Comparison of ENCODE assay signal across 1 cellular context in the genomic region with DNA sequence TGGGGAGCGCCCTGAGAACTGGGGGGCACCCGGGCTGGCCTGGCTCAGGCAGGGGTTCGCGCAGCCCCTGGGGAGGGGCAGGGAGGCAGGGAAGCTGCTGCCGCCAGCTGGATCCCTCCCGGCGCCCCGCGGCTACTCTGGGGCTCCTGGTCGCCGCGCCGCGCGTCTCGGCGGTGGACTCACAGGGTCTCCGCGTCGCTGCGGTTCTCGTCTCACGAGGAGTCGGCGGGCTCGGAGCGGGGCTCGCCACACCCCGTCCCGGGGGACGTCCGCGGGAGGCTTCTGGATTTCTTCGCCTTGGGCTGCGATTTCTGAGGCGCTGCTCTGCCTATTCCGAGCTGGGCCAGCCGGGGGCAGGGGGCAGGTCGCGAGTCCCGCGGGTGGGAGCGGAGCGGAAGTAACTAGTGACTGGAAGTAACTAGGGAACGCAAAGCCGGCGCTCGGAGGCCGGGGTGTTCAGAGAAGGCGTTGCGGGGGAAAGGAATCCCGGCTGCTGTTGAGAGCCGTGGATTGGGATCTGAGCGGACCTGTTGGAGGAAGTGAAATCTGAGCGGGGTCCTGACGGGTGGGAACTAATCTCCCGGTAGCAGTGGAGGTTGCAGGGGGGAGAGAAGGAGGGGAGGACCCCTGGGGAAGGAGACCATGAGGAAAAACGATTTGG.
TF ChIP-seq lines count a peak whose summit lies in the region.

No MANE protein-coding gene starts in this region.

TF ChIP-seq in HepG2, 621 proteins besides CTCF, POLR2A, EP300 and RAD21 (continued from another document and continues in another):
- TF ChIP-seq, protein P1, sequence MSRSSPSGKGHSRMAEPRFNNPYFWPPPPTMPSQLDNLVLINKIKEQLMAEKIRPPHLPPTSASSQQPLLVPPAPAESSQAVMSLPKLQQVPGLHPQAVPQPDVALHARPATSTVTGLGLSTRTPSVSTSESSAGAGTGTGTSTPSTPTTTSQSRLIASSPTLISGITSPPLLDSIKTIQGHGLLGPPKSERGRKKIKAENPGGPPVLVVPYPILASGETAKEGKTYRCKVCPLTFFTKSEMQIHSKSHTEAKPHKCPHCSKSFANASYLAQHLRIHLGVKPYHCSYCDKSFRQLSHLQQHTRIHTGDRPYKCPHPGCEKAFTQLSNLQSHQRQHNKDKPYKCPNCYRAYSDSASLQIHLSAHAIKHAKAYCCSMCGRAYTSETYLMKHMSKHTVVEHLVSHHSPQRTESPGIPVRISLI (CRISPR knock-in tag; IDR thresholded peaks at IDR 0.05; ENCODE audit: borderline replicate concordance) = no peak
- TF ChIP-seq NCOA2 (CRISPR knock-in tag; IDR thresholded peaks at IDR 0.05) (no peak), HDAC1 (CRISPR knock-in tag; IDR thresholded peaks at IDR 0.05) (peak; percentile 62; the same call in 1 of the 2 replicates), ZBTB2 (CRISPR knock-in tag; IDR thresholded peaks at IDR 0.05; ENCODE audit: low read depth) (no peak), SOX6 (IDR thresholded peaks at IDR 0.05) (no peak), SOX6 (CRISPR knock-in tag; IDR thresholded peaks at IDR 0.05) (no peak; the same call in 1 of the 2 replicates), TBX2 (CRISPR knock-in tag; IDR thresholded peaks at IDR 0.05; ENCODE audit: borderline replicate concordance) (no peak), ZNF383 (CRISPR knock-in tag; IDR thresholded peaks at IDR 0.05; ENCODE audit: borderline replicate concordance) (peak; percentile 59; the same call in 1 of the 2 replicates), MEIS1 (CRISPR knock-in tag; IDR thresholded peaks at IDR 0.05; ENCODE audit: borderline replicate concordance) (no peak), NR2F2 (IDR thresholded peaks at IDR 0.05; ENCODE audit: borderline replicate concordance, low read depth) (no peak), FOSL1 (CRISPR knock-in tag; IDR thresholded peaks at IDR 0.05; ENCODE audit: borderline replicate concordance) (no peak), RAD51 (IDR thresholded peaks at IDR 0.05; ENCODE audit: borderline replicate concordance) (no peak), CEBPG (CRISPR knock-in tag; IDR thresholded peaks at IDR 0.05) (no peak), PCBP2 (optimal IDR thresholded peaks at IDR 0.05; ENCODE audit: low read depth, low read length, poor library complexity, severe bottlenecking) (no peak), BORCS8-MEF2B (CRISPR knock-in tag; IDR thresholded peaks at IDR 0.05) (no peak), ZNF512B (CRISPR knock-in tag; IDR thresholded peaks at IDR 0.05; ENCODE audit: borderline replicate concordance) (no peak), IRX3 (CRISPR knock-in tag; IDR thresholded peaks at IDR 0.05; ENCODE audit: borderline replicate concordance, low read depth) (no peak), KDM5B (CRISPR knock-in tag; IDR thresholded peaks at IDR 0.05; ENCODE audit: borderline replicate concordance) (0 out of 2 replicates have a peak, but pooled peaks have one; percentile 9), CREM (IDR thresholded peaks at IDR 0.05) (no peak), CREM (CRISPR knock-in tag; IDR thresholded peaks at IDR 0.05) (no peak), ZBTB26 (CRISPR knock-in tag; IDR thresholded peaks at IDR 0.05; ENCODE audit: borderline replicate concordance) (no peak), RBAK (CRISPR knock-in tag; IDR thresholded peaks at IDR 0.05) (no peak), MXI1 (IDR thresholded peaks at IDR 0.05; ENCODE audit: borderline replicate concordance, low read depth, low read length) (no peak; the same call in 2 of the 3 replicates), ZNF274 (CRISPR knock-in tag; IDR thresholded peaks at IDR 0.05) (no peak), KDM2A (CRISPR knock-in tag; IDR thresholded peaks at IDR 0.05; ENCODE audit: borderline replicate concordance, low read depth) (peak; percentile 16; the same call in 1 of the 2 replicates), ZNF704 (CRISPR knock-in tag; IDR thresholded peaks at IDR 0.05; ENCODE audit: borderline replicate concordance) (peak; percentile 89; the same call in 1 of the 2 replicates), NR1H2 (CRISPR knock-in tag; IDR thresholded peaks at IDR 0.05; ENCODE audit: borderline replicate concordance, low read depth) (no peak), ZNF614 (CRISPR knock-in tag; IDR thresholded peaks at IDR 0.05; ENCODE audit: borderline replicate concordance) (no peak), ZNF597 (CRISPR knock-in tag; IDR thresholded peaks at IDR 0.05) (no peak), TFDP2 (CRISPR knock-in tag; IDR thresholded peaks at IDR 0.05) (no peak), ZZZ3 (CRISPR knock-in tag; IDR thresholded peaks at IDR 0.05; ENCODE audit: borderline replicate concordance) (no peak), HOXA7 (CRISPR knock-in tag; IDR thresholded peaks at IDR 0.05) (no peak), ZC3H13 (CRISPR knock-in tag; IDR thresholded peaks at IDR 0.05) (no peak), RELA (CRISPR knock-in tag; IDR thresholded peaks at IDR 0.05) (no peak), NR3C1 (CRISPR knock-in tag; IDR thresholded peaks at IDR 0.05) (no peak), ATF3 (CRISPR knock-in tag; IDR thresholded peaks at IDR 0.05) (no peak), PAF1 (CRISPR knock-in tag; IDR thresholded peaks at IDR 0.05) (no peak), TARDBP (CRISPR knock-in tag; IDR thresholded peaks at IDR 0.05) (no peak), ZFP90 (CRISPR knock-in tag; IDR thresholded peaks at IDR 0.05; ENCODE audit: borderline replicate concordance) (0 out of 2 replicates have a peak, but pooled peaks have one; percentile 84), SRF (IDR thresholded peaks at IDR 0.05; ENCODE audit: low read depth, low read length) (no peak)
- TF ChIP-seq, protein P2, sequence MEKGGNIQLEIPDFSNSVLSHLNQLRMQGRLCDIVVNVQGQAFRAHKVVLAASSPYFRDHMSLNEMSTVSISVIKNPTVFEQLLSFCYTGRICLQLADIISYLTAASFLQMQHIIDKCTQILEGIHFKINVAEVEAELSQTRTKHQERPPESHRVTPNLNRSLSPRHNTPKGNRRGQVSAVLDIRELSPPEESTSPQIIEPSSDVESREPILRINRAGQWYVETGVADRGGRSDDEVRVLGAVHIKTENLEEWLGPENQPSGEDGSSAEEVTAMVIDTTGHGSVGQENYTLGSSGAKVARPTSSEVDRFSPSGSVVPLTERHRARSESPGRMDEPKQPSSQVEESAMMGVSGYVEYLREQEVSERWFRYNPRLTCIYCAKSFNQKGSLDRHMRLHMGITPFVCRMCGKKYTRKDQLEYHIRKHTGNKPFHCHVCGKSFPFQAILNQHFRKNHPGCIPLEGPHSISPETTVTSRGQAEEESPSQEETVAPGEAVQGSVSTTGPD (CRISPR knock-in tag; IDR thresholded peaks at IDR 0.05) = no peak
- TF ChIP-seq, protein P3, sequence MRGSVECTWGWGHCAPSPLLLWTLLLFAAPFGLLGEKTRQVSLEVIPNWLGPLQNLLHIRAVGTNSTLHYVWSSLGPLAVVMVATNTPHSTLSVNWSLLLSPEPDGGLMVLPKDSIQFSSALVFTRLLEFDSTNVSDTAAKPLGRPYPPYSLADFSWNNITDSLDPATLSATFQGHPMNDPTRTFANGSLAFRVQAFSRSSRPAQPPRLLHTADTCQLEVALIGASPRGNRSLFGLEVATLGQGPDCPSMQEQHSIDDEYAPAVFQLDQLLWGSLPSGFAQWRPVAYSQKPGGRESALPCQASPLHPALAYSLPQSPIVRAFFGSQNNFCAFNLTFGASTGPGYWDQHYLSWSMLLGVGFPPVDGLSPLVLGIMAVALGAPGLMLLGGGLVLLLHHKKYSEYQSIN (CRISPR knock-in tag; IDR thresholded peaks at IDR 0.05; ENCODE audit: borderline replicate concordance) = no peak
- TF ChIP-seq, protein P4, sequence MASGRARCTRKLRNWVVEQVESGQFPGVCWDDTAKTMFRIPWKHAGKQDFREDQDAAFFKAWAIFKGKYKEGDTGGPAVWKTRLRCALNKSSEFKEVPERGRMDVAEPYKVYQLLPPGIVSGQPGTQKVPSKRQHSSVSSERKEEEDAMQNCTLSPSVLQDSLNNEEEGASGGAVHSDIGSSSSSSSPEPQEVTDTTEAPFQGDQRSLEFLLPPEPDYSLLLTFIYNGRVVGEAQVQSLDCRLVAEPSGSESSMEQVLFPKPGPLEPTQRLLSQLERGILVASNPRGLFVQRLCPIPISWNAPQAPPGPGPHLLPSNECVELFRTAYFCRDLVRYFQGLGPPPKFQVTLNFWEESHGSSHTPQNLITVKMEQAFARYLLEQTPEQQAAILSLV (CRISPR knock-in tag; IDR thresholded peaks at IDR 0.05; ENCODE audit: borderline replicate concordance) = peak; percentile 70; the same call in 1 of the 2 replicates
- TF ChIP-seq, protein P5, sequence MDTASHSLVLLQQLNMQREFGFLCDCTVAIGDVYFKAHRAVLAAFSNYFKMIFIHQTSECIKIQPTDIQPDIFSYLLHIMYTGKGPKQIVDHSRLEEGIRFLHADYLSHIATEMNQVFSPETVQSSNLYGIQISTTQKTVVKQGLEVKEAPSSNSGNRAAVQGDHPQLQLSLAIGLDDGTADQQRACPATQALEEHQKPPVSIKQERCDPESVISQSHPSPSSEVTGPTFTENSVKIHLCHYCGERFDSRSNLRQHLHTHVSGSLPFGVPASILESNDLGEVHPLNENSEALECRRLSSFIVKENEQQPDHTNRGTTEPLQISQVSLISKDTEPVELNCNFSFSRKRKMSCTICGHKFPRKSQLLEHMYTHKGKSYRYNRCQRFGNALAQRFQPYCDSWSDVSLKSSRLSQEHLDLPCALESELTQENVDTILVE (CRISPR knock-in tag; IDR thresholded peaks at IDR 0.05) = no peak
